In genomic region chr7:128075536-128076095, GRCh38 we compare ENCODE assay signal across 19 cellular contexts. TPM values are rescaled to one million over a fixed set of nuclear protein-coding genes. Genes with fewer than 3 reads are reported as not detected.
A peak's percentile ranks its signal among the peaks of the same experiment; 100 is the strongest.
DNase-seq lines count a peak whose midpoint lies in the region; ATAC-seq and TF ChIP-seq lines count a peak whose summit lies in the region.
"Had no signal": no experiment of that assay in that cellular context is flagged by ENCODE, and none has a peak within 500 bp of the region (broad histone marks: within the 10 kb centered on the region; RNA-seq: fewer than 3 reads in every experiment).

No MANE protein-coding gene starts in this region.

- no peak for TF ChIP-seq CTCF in dorsolateral prefrontal cortex (IDR thresholded peaks at IDR 0.05 in 54 of 56, conservative IDR thresholded peaks at IDR 0.05 in 2 of 56; ENCODE audit: low read depth in 1 of 56, partially characterized antibody in 56 of 56)

- no peak overlapping the region for H3K4me3 ChIP-seq in dorsolateral prefrontal cortex
- H3K4me3 ChIP-seq: MG63 had no signal

- H3K27ac ChIP-seq in dorsolateral prefrontal cortex = peak overlapping the region in 17 of 59 donors; percentile 1 to 66 (median 34)
- H3K27ac ChIP-seq: KMS-11, RWPE1 had no signal

- DNase-seq in NCI-H2227 treated with DMSO at 0.1 percent for 48 hours (lab: John Stamatoyannopoulos, UW) = peak; percentile 13
- no peak for DNase-seq in NCI-H2227 (lab: John Stamatoyannopoulos, UW; ENCODE audit: unreplicated experiment)
- DNase-seq in NCI-H2171 (lab: John Stamatoyannopoulos, UW) = peak; percentile 14
- DNase-seq in dorsolateral prefrontal cortex = peak in 6 of 10 donors; percentile 25 to 54 (median 46)
- DNase-seq in putamen (ENCODE audit: low spot score) = peak; percentile 73
- no peak for DNase-seq in AG08396 (ENCODE audit: low spot score)
- no peak for DNase-seq in activated CD4-positive, CD25-positive, alpha-beta regulatory T cell treated with anti-CD3 and anti-CD28 coated beads, Interleukin-2, amount 50 U/mL, for 72 hours
- DNase-seq: Calu3; CD4-positive, CD25-positive, alpha-beta regulatory T cell; DMS79 treated with DMSO at 0.1 percent for 48 hours; GDM1; MG63; NCI-H1092 treated with DMSO at 0.1 percent for 48 hours; NCI-H187; NCI-H524 treated with DMSO at 0.1 percent for 48 hours had no signal

- ATAC-seq in HG02623 (IDR thresholded peaks at IDR 0.05; ENCODE audit: unreplicated experiment) = no peak

- intact Hi-C loops in dorsolateral prefrontal cortex (cut with DNase I) = no loop called here

- H3K27me3 ChIP-seq in dorsolateral prefrontal cortex = no peaks in the 10 kb centered on the region
- H3K27me3 ChIP-seq: MG63 had no signal

RNA-seq across cellular contexts. Expression of gene LRRC4, which starts 44.4 kb away (rescaled TPM):
- total RNA-seq in dorsolateral prefrontal cortex = 100 to 1,000 TPM in 88 of 120 experiments, 10 to 100 TPM in 32; 44.8 to 204 (median 116) TPM
- total RNA-seq: Calu3; CD4-positive, CD25-positive, alpha-beta regulatory T cell; SK-MEL-5 had no signal

Comparison
In these comparisons a context has a peak if more than half of its experiments do, and no peak if none do; other contexts are left out.
1. DNase-seq: peak in NCI-H2227 treated with DMSO at 0.1 percent for 48 hours (single experiment), NCI-H2171 (single experiment), dorsolateral prefrontal cortex (6 of 10) and putamen (single experiment); none in NCI-H2227 (single experiment), AG08396 (single experiment) and activated CD4-positive, CD25-positive, alpha-beta regulatory T cell treated with anti-CD3 and anti-CD28 coated beads, Interleukin-2, amount 50 U/mL, for 72 hours (single experiment).